ENCODE assay signal across 25 cellular contexts in the genomic region with DNA sequence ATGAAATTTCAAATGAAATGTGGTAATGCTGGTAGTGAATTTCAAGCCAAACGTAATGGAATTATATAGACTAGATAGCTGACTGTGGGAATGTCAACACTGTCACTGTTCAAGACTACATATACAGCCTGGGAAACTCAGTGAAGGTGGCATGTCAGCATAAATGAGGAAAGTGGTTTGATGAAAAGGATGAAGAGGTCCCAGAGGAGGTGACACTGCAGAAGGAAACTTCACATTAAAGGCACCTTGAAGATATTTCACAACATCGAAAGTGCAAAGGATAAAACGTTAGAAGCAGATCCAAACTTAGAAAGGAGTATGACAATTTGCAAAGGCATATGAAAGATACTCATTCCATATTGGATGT. TPM values are rescaled to one million over a fixed set of nuclear protein-coding genes. Genes with fewer than 3 reads are reported as not detected.
DNase-seq lines count a peak whose midpoint lies in the region; ATAC-seq, FAIRE-seq and TF ChIP-seq lines count a peak whose summit lies in the region.
"Had no signal": no experiment of that assay in that cellular context is flagged by ENCODE, and none has a peak within 500 bp of the region (broad histone marks: within the 10 kb centered on the region; RNA-seq: fewer than 3 reads in every experiment).

No MANE protein-coding gene starts in this region.

- no peak overlapping the region for H3K9ac ChIP-seq in K562 (ENCODE audit: insufficient read depth in 1 of 2, low read depth in 2 of 2, low read length in 2 of 2)

- H3K9me1 ChIP-seq in K562 (ENCODE audit: control insufficient read depth, insufficient read depth, low read length), result no peaks in the 10 kb centered on the region

- in situ Hi-C loops in K562 (cut with MboI), result no loop called here

- DNase-seq in activated CD4-positive, alpha-beta T cell treated with anti-CD3 and anti-CD28 coated beads for 36 hours, result no peak
- no peak for DNase-seq in activated CD4-positive, alpha-beta T cell treated with anti-CD3 and anti-CD28 coated beads for 1 hour
- DNase-seq in CD8-positive, alpha-beta memory T cell, result no peak
- DNase-seq in K562 (ENCODE audit: extremely low read depth in 1 of 4, low spot score in 3 of 4) (no peak), retina (no peak), HCEC 1CT (no peak), NCI-H226 (no peak)
- peak; percentile 44 for DNase-seq in natural killer cell treated with Interleukin-12 subunit alpha and Interleukin-12 subunit beta and Interleukin-15 and Interleukin-18, amount 100 ng/mL, for 72 hours (ENCODE audit: low spot score)
- DNase-seq: activated CD4-positive, alpha-beta T cell treated with anti-CD3 and anti-CD28 coated beads, Interleukin-2, amount 10 ng/mL, durations not matched to agents 7 days and 5 days; activated gamma-delta T cell treated with Interleukin-2 at 50 U/mL for 16 hours; cerebellar nuclear complex; effector memory CD4-positive, alpha-beta T cell; GF-D8; head of caudate nucleus; MV-4-11; NCI-H1694 treated with DMSO at 0.1 percent for 48 hours; NK-92 treated with Interleukin-12 subunit alpha and Interleukin-12 subunit beta, amount 100 ng/mL, for 24 hours; stimulated activated CD8-positive, alpha-beta memory T cell treated with anti-CD3 and anti-CD28 coated beads, Interleukin-4, amount 100 ng/mL, for 48 hours had no signal

- peak overlapping the region; percentile 11 for H3K27ac Mint-ChIP-seq in activated CD4-positive, alpha-beta T cell treated with anti-CD3 and anti-CD28 coated beads for 36 hours
- peak overlapping the region in 6 of 8 donors; percentile 12 to 72 (median 24) for H3K27ac Mint-ChIP-seq in CD8-positive, alpha-beta memory T cell
- peak overlapping the region; percentile 34 to 53 for H3K27ac Mint-ChIP-seq in natural killer cell treated with Interleukin-12 subunit alpha and Interleukin-12 subunit beta and Interleukin-15 and Interleukin-18, amount 100 ng/mL, for 72 hours
- H3K27ac Mint-ChIP-seq: activated CD4-positive, alpha-beta T cell treated with anti-CD3 and anti-CD28 coated beads, Interleukin-2, amount 10 ng/mL, durations not matched to agents 7 days and 5 days had no signal

- no peaks in the 10 kb centered on the region for H3K27me3 ChIP-seq in CD8-positive, alpha-beta memory T cell (ENCODE audit: insufficient read depth, low read length, poor library complexity, severe bottlenecking)
- H3K27me3 ChIP-seq in K562 (ENCODE audit: control insufficient read depth in 2 of 2, insufficient read depth in 2 of 2, low read length in 2 of 2), result no peaks in the 10 kb centered on the region
- H3K27me3 ChIP-seq: suprapubic skin had no signal

- peaks cover 59% of the 10 kb centered on the region for H4K20me1 ChIP-seq in K562 (replicated peaks; ENCODE audit: control insufficient read depth, insufficient read depth, low read length)

- CTCF ChIA-PET in activated CD4-positive, alpha-beta T cell treated with anti-CD3 and anti-CD28 coated beads for 36 hours (lab: Charles Lee), result interaction anchor here (1.0 to 15.5 kb wide), 6 partner anchors 8 to 220 kb away, joined by 3 to 175 read pairs (median 4); no protein-coding TSS in a partner anchor
- CTCF ChIA-PET in CD8-positive, alpha-beta memory T cell (lab: Charles Lee), result interaction anchor here (0.9 to 1.8 kb wide), 3 partner anchors 11 to 46 kb away, joined by 3 to 8 read pairs (median 5); no protein-coding TSS in a partner anchor
- CTCF ChIA-PET in K562 (lab: Yijun Ruan, JAX; ENCODE audit: low intra/inter-chr PET ratio), result no interaction called here

- intact Hi-C loops in activated CD4-positive, alpha-beta T cell treated with anti-CD3 and anti-CD28 coated beads for 36 hours (cut with DNase I, micrococcal nuclease), result no loop called here
- intact Hi-C loops in K562 (cut with micrococcal nuclease), result no loop called here

- H3K36me3 ChIP-seq in CD8-positive, alpha-beta memory T cell (ENCODE audit: insufficient read depth, low read length), result no peaks in the 10 kb centered on the region
- H3K36me3 ChIP-seq in K562 (ENCODE audit: control insufficient read depth, insufficient read depth, low read length), result peaks cover 2% of the 10 kb centered on the region; the same call in 1 of the 3 replicates
- H3K36me3 ChIP-seq: suprapubic skin had no signal

- POLR2A ChIA-PET in activated CD4-positive, alpha-beta T cell treated with anti-CD3 and anti-CD28 coated beads for 36 hours (lab: Charles Lee), result no interaction called here
- POLR2A ChIA-PET in CD8-positive, alpha-beta memory T cell (lab: Charles Lee), result no interaction called here
- POLR2A ChIA-PET in K562 (lab: Yijun Ruan, JAX), result interaction anchor here (1.2 to 1.5 kb wide), 3 partner anchors 10 to 21 kb away, joined by 5 to 7 read pairs (median 6); no protein-coding TSS in a partner anchor

- no peak for TF ChIP-seq EP300 in K562 (IDR thresholded peaks at IDR 0.05; ENCODE audit: low read length)

- no peaks in the 10 kb centered on the region for H3K9me3 ChIP-seq in CD8-positive, alpha-beta memory T cell (ENCODE audit: low read length)
- no peaks in the 10 kb centered on the region for H3K9me3 ChIP-seq in K562 (replicated peaks; ENCODE audit: control insufficient read depth, insufficient read depth, low read depth, low read length)
- H3K9me3 ChIP-seq: suprapubic skin had no signal

- H3K36me3 Mint-ChIP-seq in activated CD4-positive, alpha-beta T cell treated with anti-CD3 and anti-CD28 coated beads for 36 hours (ENCODE audit: low read depth), result no peaks in the 10 kb centered on the region
- H3K36me3 Mint-ChIP-seq in CD8-positive, alpha-beta memory T cell, result peaks cover 0 to 4% (median 0%) of the 10 kb centered on the region in 3 donors
- H3K36me3 Mint-ChIP-seq in natural killer cell treated with Interleukin-12 subunit alpha and Interleukin-12 subunit beta and Interleukin-15 and Interleukin-18, amount 100 ng/mL, for 72 hours, result no peaks in the 10 kb centered on the region

- BruUV-seq in K562 (replicated peaks; lab: Mats Ljungman, UMichigan), result no TSS peak

- peaks cover 93% of the 10 kb centered on the region for H3K79me2 ChIP-seq in K562 (ENCODE audit: control insufficient read depth, insufficient read depth, low read length)

- H3K9me3 Mint-ChIP-seq in activated CD4-positive, alpha-beta T cell treated with anti-CD3 and anti-CD28 coated beads for 36 hours (ENCODE audit: low read depth), result no peaks in the 10 kb centered on the region
- H3K9me3 Mint-ChIP-seq in CD8-positive, alpha-beta memory T cell, result no peaks in the 10 kb centered on the region
- H3K9me3 Mint-ChIP-seq in natural killer cell treated with Interleukin-12 subunit alpha and Interleukin-12 subunit beta and Interleukin-15 and Interleukin-18, amount 100 ng/mL, for 72 hours, result no peaks in the 10 kb centered on the region
- H3K9me3 Mint-ChIP-seq: activated CD4-positive, alpha-beta T cell treated with anti-CD3 and anti-CD28 coated beads, Interleukin-2, amount 10 ng/mL, durations not matched to agents 7 days and 5 days had no signal

- no peak overlapping the region; the same call in 1 of the 2 replicates for H3K4me2 ChIP-seq in K562 (ENCODE audit: insufficient read depth, low read length)

- ATAC-seq in activated CD4-positive, alpha-beta T cell treated with anti-CD3 and anti-CD28 coated beads for 36 hours, result no peak
- no peak for ATAC-seq in K562
- no peak for ATAC-seq in natural killer cell treated with Interleukin-12 subunit alpha and Interleukin-12 subunit beta and Interleukin-15 and Interleukin-18, amount 100 ng/mL, for 72 hours

- H3K4me1 ChIP-seq in CD8-positive, alpha-beta memory T cell (ENCODE audit: insufficient read depth, low read length), result peaks cover 74% of the 10 kb centered on the region
- peaks cover 24 to 46% of the 10 kb centered on the region in 2 experiments for H3K4me1 ChIP-seq in K562 (replicated peaks in 1 of 2; ENCODE audit: control insufficient read depth in 2 of 2, insufficient read depth in 2 of 2, low read length in 2 of 2)

- no peak for TF ChIP-seq CTCF in K562 (IDR thresholded peaks at IDR 0.05 in 2 of 3, conservative IDR thresholded peaks at IDR 0.05 in 1 of 3; ENCODE audit: insufficient read depth in 2 of 3, low read depth in 1 of 3, low read length in 3 of 3)

- no peak for TF ChIP-seq POLR2A in K562 (conservative IDR thresholded peaks at IDR 0.05)

- H3K4me3 Mint-ChIP-seq in activated CD4-positive, alpha-beta T cell treated with anti-CD3 and anti-CD28 coated beads for 36 hours, result no peak overlapping the region
- no peak overlapping the region for H3K4me3 Mint-ChIP-seq in CD8-positive, alpha-beta memory T cell
- peak overlapping the region; percentile 52 for H3K4me3 Mint-ChIP-seq in natural killer cell treated with Interleukin-12 subunit alpha and Interleukin-12 subunit beta and Interleukin-15 and Interleukin-18, amount 100 ng/mL, for 72 hours
- H3K4me3 Mint-ChIP-seq: activated CD4-positive, alpha-beta T cell treated with anti-CD3 and anti-CD28 coated beads, Interleukin-2, amount 10 ng/mL, durations not matched to agents 7 days and 5 days; CD14-positive monocyte had no signal

- 45% methylated on average over 3 of the region's 3 CpGs for WGBS in K562 (ENCODE audit: insufficient coverage, low coverage, missing lambda C conversion rate)

- H3K4me1 Mint-ChIP-seq in activated CD4-positive, alpha-beta T cell treated with anti-CD3 and anti-CD28 coated beads for 36 hours, result peaks cover 87% of the 10 kb centered on the region
- H3K4me1 Mint-ChIP-seq in CD8-positive, alpha-beta memory T cell, result peaks cover 86 to 97% (median 91%) of the 10 kb centered on the region in 3 donors
- peaks cover 72 to 78% of the 10 kb centered on the region in 2 donors for H3K4me1 Mint-ChIP-seq in natural killer cell treated with Interleukin-12 subunit alpha and Interleukin-12 subunit beta and Interleukin-15 and Interleukin-18, amount 100 ng/mL, for 72 hours (ENCODE audit: low read depth in 2 of 2)

- H2AFZ ChIP-seq in K562 (ENCODE audit: low read depth, low read length), result no peak overlapping the region

- no peak overlapping the region for H3K4me3 ChIP-seq in CD8-positive, alpha-beta memory T cell (ENCODE audit: low read length)
- H3K4me3 ChIP-seq in K562, result no peak overlapping the region
- H3K4me3 ChIP-seq: lung, suprapubic skin had no signal

- H3K27me3 Mint-ChIP-seq in activated CD4-positive, alpha-beta T cell treated with anti-CD3 and anti-CD28 coated beads for 36 hours, result no peaks in the 10 kb centered on the region
- H3K27me3 Mint-ChIP-seq in CD8-positive, alpha-beta memory T cell, result peaks cover 0 to 3% of the 10 kb centered on the region in 2 donors
- H3K27me3 Mint-ChIP-seq in natural killer cell treated with Interleukin-12 subunit alpha and Interleukin-12 subunit beta and Interleukin-15 and Interleukin-18, amount 100 ng/mL, for 72 hours, result no peaks in the 10 kb centered on the region
- H3K27me3 Mint-ChIP-seq: activated CD4-positive, alpha-beta T cell treated with anti-CD3 and anti-CD28 coated beads, Interleukin-2, amount 10 ng/mL, durations not matched to agents 7 days and 5 days had no signal

- H3K27ac ChIP-seq in CD8-positive, alpha-beta memory T cell (ENCODE audit: low read depth, low read length), result no peak overlapping the region
- no peak overlapping the region for H3K27ac ChIP-seq in K562 (ENCODE audit: extremely low read depth, low read depth, low read length)
- H3K27ac ChIP-seq: HL-60, RWPE1, suprapubic skin had no signal

- TF ChIP-seq RAD21 in K562 (CRISPR knock-in tag; conservative IDR thresholded peaks at IDR 0.05 in 1 of 2, IDR thresholded peaks at IDR 0.05 in 1 of 2), result no peak

- FAIRE-seq in K562 (lab: Jason Lieb, UNC), result no peak
- FAIRE-seq: A204.1, GM12892 had no signal

RNA-seq across cellular contexts. Expression of gene MAPKAPK2, which starts 25.7 kb away (rescaled TPM):
- 10 to 100 TPM; 62.8 to 64.7 TPM for total RNA-seq in activated CD4-positive, alpha-beta T cell treated with anti-CD3 and anti-CD28 coated beads for 36 hours
- 10 to 100 TPM; 78.4 to 79.1 TPM for total RNA-seq in CD8-positive, alpha-beta memory T cell
- polyA plus RNA-seq in CD8-positive, alpha-beta memory T cell, result 5.0 TPM
- 70.6 and 157 TPM in 2 replicates for total RNA-seq in K562 (2011; cell fraction: chromatin; rRNA removed; ENCODE audit: low replicate concordance)
- 89.5 and 98.9 TPM in 2 replicates for total RNA-seq in K562 (2011; cell fraction: nucleolus; rRNA removed)
- total RNA-seq in K562 (2011; cell fraction: nucleoplasm; rRNA removed), result 74.0 and 80.4 TPM in 2 replicates
- total RNA-seq in K562 (2014; rRNA removed), result 52.1 and 57.2 TPM in 2 replicates
- total RNA-seq in K562 (2014; rRNA removed; fragmentation: Illumina TruSeq; extraction: Trizol), result 36.1 and 36.6 TPM in 2 replicates
- total RNA-seq in K562 (2015; rRNA removed; fragmentation: Illumina TruSeq; extraction: Trizol), result 33.3 and 35.6 TPM in 2 replicates
- 81.3 and 94.2 TPM in 2 replicates for total RNA-seq in K562 (2021)
- 66.5 and 72.1 TPM in 2 replicates for polyA plus RNA-seq in K562 (2011; rRNA removed)
- polyA plus RNA-seq in K562 (2011; cell fraction: cytosol; rRNA removed), result 68.3 and 74.8 TPM in 2 replicates
- 140 and 167 TPM in 2 replicates for polyA plus RNA-seq in K562 (2011; cell fraction: nucleus; rRNA removed)
- polyA plus RNA-seq in K562 (2012), result 53.3 and 64.1 TPM in 2 replicates
- polyA plus RNA-seq in K562 (2014; fragmentation: Illumina TruSeq; extraction: Trizol), result 73.6 and 78.3 TPM in 2 replicates
- polyA plus RNA-seq in K562 (2014; fragmentation: Nextera tagmentation; extraction: Ambion mirVana), result 1 to 10 TPM in 1 of 2 experiments, under 1 TPM in 1; 0.63 to 1.3 TPM
- polyA plus RNA-seq in K562 (2014; rRNA removed), result 53.4 and 57.2 TPM in 2 replicates
- polyA minus RNA-seq in K562 (2011; rRNA and poly(A)+ RNA removed), result 48.3 and 60.9 TPM in 2 replicates
- 37.6 and 41.0 TPM in 2 replicates for polyA minus RNA-seq in K562 (2011; cell fraction: cytosol; rRNA and poly(A)+ RNA removed)
- polyA minus RNA-seq in K562 (2011; cell fraction: nucleus; rRNA and poly(A)+ RNA removed), result 30.2 and 35.1 TPM in 2 replicates
- total RNA-seq in natural killer cell treated with Interleukin-12 subunit alpha and Interleukin-12 subunit beta and Interleukin-15 and Interleukin-18, amount 100 ng/mL, for 72 hours, result 100 to 1,000 TPM; 104 to 115 TPM
